ENCODE assay signal across 17 cellular contexts in the genomic region with DNA sequence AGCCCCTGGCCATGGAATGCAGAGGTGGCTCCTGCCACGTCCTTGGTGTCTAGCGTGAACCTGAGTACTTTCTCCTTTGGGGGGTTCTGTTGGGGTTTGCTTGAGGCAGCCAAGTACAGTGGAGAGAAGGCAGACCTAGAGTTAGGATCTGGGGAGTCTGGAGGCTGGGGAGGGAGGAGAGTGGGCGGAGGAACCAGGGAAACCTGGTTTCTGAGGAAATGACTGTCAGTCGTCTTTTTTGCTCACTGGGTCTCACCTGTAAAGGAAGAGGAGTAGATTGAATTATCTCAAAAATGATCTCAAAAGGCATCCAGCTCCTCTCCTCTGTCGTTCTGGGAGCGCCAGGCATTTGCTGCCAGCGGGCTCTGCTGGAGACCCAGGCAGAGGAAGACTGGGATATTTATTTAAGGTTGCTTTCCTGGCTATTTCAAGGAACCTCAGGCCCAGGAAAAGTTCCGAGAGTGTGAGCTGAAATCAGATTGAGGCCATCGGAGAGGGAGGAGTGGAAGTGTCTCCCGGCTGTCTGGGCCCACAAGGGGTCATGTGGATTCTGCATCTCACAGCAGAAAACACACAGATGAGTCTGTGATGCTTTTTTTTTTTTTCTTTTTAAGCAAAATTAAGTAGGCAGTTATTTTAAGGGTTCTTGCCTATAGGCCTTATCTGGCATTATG. TPM values are rescaled to one million over a fixed set of nuclear protein-coding genes. Genes with fewer than 3 reads are reported as not detected.
DNase-seq lines count a peak whose midpoint lies in the region; ATAC-seq and TF ChIP-seq lines count a peak whose summit lies in the region.
"Had no signal": no experiment of that assay in that cellular context is flagged by ENCODE, and none has a peak within 500 bp of the region (broad histone marks: within the 10 kb centered on the region; RNA-seq: fewer than 3 reads in every experiment).

No MANE protein-coding gene starts in this region.

- peaks cover 15% of the 10 kb centered on the region for H3K4me1 ChIP-seq in cardiac muscle cell (ENCODE audit: low read depth)
- H3K4me1 ChIP-seq in right atrium auricular region = peaks cover 0 to 8% of the 10 kb centered on the region in 2 donors

- H3K36me3 ChIP-seq in cardiac muscle cell (no peaks in the 10 kb centered on the region), right atrium auricular region (peaks cover 5% of the 10 kb centered on the region)

- DNase-seq in cardiac muscle cell (ENCODE audit: low read depth in 1 of 2, low spot score in 1 of 2) (no peak), right atrium auricular region (ENCODE audit: low spot score) (no peak), caudate nucleus (lab: John Stamatoyannopoulos, UW) (peak in 13 of 61 donors; percentile 8 to 39 (median 23)), mesothelial cell of epicardium (ENCODE audit: low spot score in 2 of 2, unreplicated experiment in 2 of 2) (no peak), mucosa of gallbladder (ENCODE audit: low spot score) (no peak), H4 (ENCODE audit: low spot score) (no peak)
- DNase-seq: DMS 273 treated with DMSO at 0.1 percent for 48 hours; DND-41; KBM-7; NCI-H1105 treated with DMSO at 0.1 percent for 48 hours; NCI-H1694 treated with DMSO at 0.1 percent for 48 hours; NK-92 treated with Interleukin-12 subunit alpha and Interleukin-12 subunit beta, amount 100 ng/mL, for 24 hours had no signal

- no peak for TF ChIP-seq CTCF in cardiac muscle cell (IDR thresholded peaks at IDR 0.05; ENCODE audit: low read depth, low read length)
- TF ChIP-seq CTCF in right atrium auricular region (IDR thresholded peaks at IDR 0.05) = no peak
- TF ChIP-seq CTCF in mesothelial cell of epicardium (IDR thresholded peaks at IDR 0.05; ENCODE audit: unreplicated experiment) = no peak

- no peak overlapping the region for H3K4me3 Mint-ChIP-seq in mesothelial cell of epicardium
- H3K4me3 Mint-ChIP-seq: B cell had no signal

- H3K4me1 Mint-ChIP-seq in mesothelial cell of epicardium = peaks cover 19% of the 10 kb centered on the region

- peak overlapping the region; percentile 5 for H3K27ac Mint-ChIP-seq in mesothelial cell of epicardium
- H3K27ac Mint-ChIP-seq: B cell had no signal

- no peaks in the 10 kb centered on the region for H3K27me3 ChIP-seq in cardiac muscle cell
- H3K27me3 ChIP-seq in right atrium auricular region = no peaks in the 10 kb centered on the region

- H3K27me3 Mint-ChIP-seq in mesothelial cell of epicardium (ENCODE audit: low read depth) = no peaks in the 10 kb centered on the region

- no peaks in the 10 kb centered on the region for H3K9me3 ChIP-seq in cardiac muscle cell (ENCODE audit: low read depth)
- no peaks in the 10 kb centered on the region for H3K9me3 ChIP-seq in right atrium auricular region

- H3K27ac ChIP-seq in cardiac muscle cell (peak overlapping the region; percentile 30), right atrium auricular region (no peak overlapping the region), caudate nucleus (ENCODE audit: low read depth, low read length) (peak overlapping the region; percentile 58), temporal lobe (ENCODE audit: low read depth, low read length) (peak overlapping the region; percentile 25)
- H3K27ac ChIP-seq: 22Rv1 had no signal

- H3K4me3 ChIP-seq in cardiac muscle cell (no peak overlapping the region), right atrium auricular region (no peak overlapping the region)

- ATAC-seq in HG03280 (IDR thresholded peaks at IDR 0.05; ENCODE audit: unreplicated experiment) = no peak
- ATAC-seq: Right ventricle myocardium inferior had no signal

- no peaks in the 10 kb centered on the region for H3K9me3 Mint-ChIP-seq in mesothelial cell of epicardium

- peaks cover 1% of the 10 kb centered on the region for H3K36me3 Mint-ChIP-seq in mesothelial cell of epicardium

RNA-seq across cellular contexts. Expression of gene EPB41L1, which starts 16.1 kb away (rescaled TPM):
- 66.7 and 83.5 TPM in 2 replicates for total RNA-seq in cardiac muscle cell
- polyA plus RNA-seq in cardiac muscle cell = 34.3 and 48.0 TPM in 2 replicates
- 10 to 100 TPM; 17.5 to 18.1 TPM for total RNA-seq in right atrium auricular region
- 42.8 to 44.3 TPM (median 43.1 TPM) in 3 replicates for total RNA-seq in mesothelial cell of epicardium
- total RNA-seq in temporal lobe = 94.7 TPM
- total RNA-seq in mucosa of gallbladder = 136 TPM
- total RNA-seq in H4 (2014; rRNA removed; shearing (Covaris generic)) = 12.4 and 25.3 TPM in 2 replicates

Comparison
In these comparisons a context has a peak if more than half of its experiments do, and no peak if none do; other contexts are left out.
1. H3K27ac ChIP-seq: peak in cardiac muscle cell (single experiment), caudate nucleus (single experiment) and temporal lobe (single experiment); none in right atrium auricular region (0 of 2).